30 cellular contexts compared by ENCODE assay signal in genomic region chr1:63759778-63760177, GRCh38. TPM values are rescaled to one million over a fixed set of nuclear protein-coding genes. Genes with fewer than 3 reads are reported as not detected.
"Had no signal": no experiment of that assay in that cellular context is flagged by ENCODE, and none has a peak within 500 bp of the region (broad histone marks: within the 10 kb centered on the region; RNA-seq: fewer than 3 reads in every experiment).

No MANE protein-coding gene starts in this region.

- DNase-seq: activated B cell treated with CpG ODN at 0.5 μM for 24 hours; activated CD4-positive, alpha-beta memory T cell treated with anti-CD3 and anti-CD28 coated beads, Interleukin-2, amount 10 ng/mL, durations not matched to agents 7 days and 5 days; activated CD4-positive, alpha-beta T cell treated with anti-CD3 and anti-CD28 coated beads for 48 hours; activated CD4-positive, alpha-beta T cell treated with anti-CD3 and anti-CD28 coated beads, Interleukin-2, amount 10 ng/mL, durations not matched to agents 7 days and 5 days; activated CD4-positive, alpha-beta T cell treated with anti-CD3 and anti-CD28 coated beads, Interleukin-2, amount 50 U/mL, for 48 hours; activated CD4-positive, CD25-positive, alpha-beta regulatory T cell treated with anti-CD3 and anti-CD28 coated beads, Interleukin-2, amount 50 U/mL, for 72 hours; activated CD8-positive, alpha-beta memory T cell treated with anti-CD3 and anti-CD28 coated beads for 24 hours; activated CD8-positive, alpha-beta memory T cell treated with anti-CD3 and anti-CD28 coated beads, Interleukin-2, amount 10 ng/mL, durations not matched to agents 7 days and 5 days; activated CD8-positive, alpha-beta memory T cell treated with anti-CD3 and anti-CD28 coated beads, Interleukin-2, amount 50 U/mL, for 48 hours; activated CD8-positive, alpha-beta T cell treated with anti-CD3 and anti-CD28 coated beads, Interleukin-2, amount 10 ng/mL, durations not matched to agents 7 days and 5 days; activated effector memory CD4-positive, alpha-beta T cell treated with Interleukin-2 at 50 U/mL for 16 hours; activated gamma-delta T cell; activated naive CD4-positive, alpha-beta T cell treated with anti-CD3 and anti-CD28 coated beads, Interleukin-2, amount 10 ng/mL, durations not matched to agents 7 days and 5 days; activated naive CD4-positive, alpha-beta T cell treated with Interleukin-2 at 50 U/mL for 16 hours; activated naive CD8-positive, alpha-beta T cell treated with anti-CD3 and anti-CD28 coated beads, Interleukin-2, amount 10 ng/mL, durations not matched to agents 7 days and 5 days; activated naive CD8-positive, alpha-beta T cell treated with anti-CD3 and anti-CD28 coated beads, Interleukin-2, amount 50 U/mL, for 24 hours; activated T-cell treated with anti-CD3 and anti-CD28 coated beads, Interleukin-2, amount 50 U/mL, for 24 hours; activated T-cell treated with anti-CD3 and anti-CD28 coated beads, Interleukin-2, amount 50 U/mL, for 48 hours; amygdala; anterior cingulate cortex; body of pancreas; brain microvascular endothelial cell; central memory CD4-positive, alpha-beta T cell; T-helper 1 cell; T-helper 2 cell; T-helper 9 cell had no signal

- H3K4me3 ChIP-seq: body of pancreas, breast epithelium had no signal

- H3K36me3 ChIP-seq: brain microvascular endothelial cell, breast epithelium had no signal

- H3K9me3 ChIP-seq: body of pancreas, breast epithelium had no signal

- H3K4me1 ChIP-seq: breast epithelium had no signal

- H3K27me3 ChIP-seq: body of pancreas, brain microvascular endothelial cell, breast epithelium had no signal

- ATAC-seq: activated CD8-positive, alpha-beta memory T cell treated with anti-CD3 and anti-CD28 coated beads, Interleukin-2, amount 10 ng/mL, durations not matched to agents 7 days and 5 days; activated CD8-positive, alpha-beta T cell treated with anti-CD3 and anti-CD28 coated beads, Interleukin-2, amount 10 ng/mL, durations not matched to agents 7 days and 5 days; activated naive CD8-positive, alpha-beta T cell treated with anti-CD3 and anti-CD28 coated beads, Interleukin-2, amount 50 U/mL, for 24 hours; body of pancreas had no signal

- H3K27ac ChIP-seq: body of pancreas, brain microvascular endothelial cell, breast epithelium, VCaP had no signal

- FAIRE-seq: astrocyte, TTC549 had no signal

RNA-seq across cellular contexts. Expression of gene ROR1, which starts 14.0 kb away (rescaled TPM):
- total RNA-seq: activated CD4-positive, alpha-beta T cell treated with anti-CD3 and anti-CD28 coated beads, Interleukin-2, amount 10 ng/mL, durations not matched to agents 7 days and 5 days; activated CD8-positive, alpha-beta memory T cell treated with anti-CD3 and anti-CD28 coated beads, Interleukin-2, amount 10 ng/mL, durations not matched to agents 7 days and 5 days; activated CD8-positive, alpha-beta T cell treated with anti-CD3 and anti-CD28 coated beads, Interleukin-2, amount 10 ng/mL, durations not matched to agents 7 days and 5 days; activated naive CD8-positive, alpha-beta T cell treated with anti-CD3 and anti-CD28 coated beads, Interleukin-2, amount 10 ng/mL, durations not matched to agents 7 days and 5 days had no signal
